9 cellular contexts compared by ENCODE assay signal in the genomic region with DNA sequence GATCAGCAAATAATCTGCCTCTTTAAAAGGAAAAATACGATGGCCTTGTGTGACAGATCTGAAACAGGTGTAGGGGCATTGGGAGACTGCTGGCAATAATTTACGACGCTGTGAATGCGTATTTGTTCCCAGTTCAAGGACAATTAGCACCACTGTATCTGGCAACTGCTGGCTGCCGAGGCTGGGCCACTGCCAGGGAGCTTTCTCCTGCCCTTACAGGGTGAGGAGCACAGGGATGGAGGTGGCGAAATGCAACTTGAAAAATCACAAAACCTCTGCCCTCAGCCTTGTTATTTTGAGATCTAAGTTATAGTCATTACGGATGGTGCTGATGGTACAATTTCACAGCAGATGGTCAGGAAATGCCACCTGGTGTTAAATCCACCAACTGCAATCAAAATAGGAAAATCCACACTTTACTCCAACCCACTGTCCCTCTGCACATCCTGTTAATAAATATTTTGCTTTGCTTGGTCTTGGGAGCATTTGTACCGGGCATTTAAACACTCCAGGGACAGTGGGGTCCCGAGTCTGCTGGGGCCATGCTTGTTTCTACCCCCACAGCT. TPM values are rescaled to one million over a fixed set of nuclear protein-coding genes. Genes with fewer than 3 reads are reported as not detected.
DNase-seq lines count a peak whose midpoint lies in the region; ATAC-seq and TF ChIP-seq lines count a peak whose summit lies in the region.
"Had no signal": no experiment of that assay in that cellular context is flagged by ENCODE, and none has a peak within 500 bp of the region (broad histone marks: within the 10 kb centered on the region; RNA-seq: fewer than 3 reads in every experiment).

No MANE protein-coding gene starts in this region.

- H2AK5ac ChIP-seq in IMR-90 (ENCODE audit: low read depth, low read length): no peak overlapping the region

- no peak overlapping the region for H3K4ac ChIP-seq in IMR-90 (ENCODE audit: low read depth, low read length)

- H4K20me1 ChIP-seq in IMR-90 (ENCODE audit: insufficient read depth, low read length): no peaks in the 10 kb centered on the region

- ATAC-seq in IMR-90 (ENCODE audit: low read depth) (peak; percentile 30; the same call in 1 of the 2 replicates), Panc1 (peak; percentile 69; the same call in 1 of the 2 replicates), foreskin keratinocyte (no peak)

- peak; percentile 34 for TF ChIP-seq RAD21 in IMR-90 (IDR thresholded peaks at IDR 0.05; ENCODE audit: low read length)

- BruUV-seq in IMR-90 (replicated peaks; lab: Mats Ljungman, UMichigan): no TSS peak
- BruUV-seq in Panc1 (replicated peaks; lab: Mats Ljungman, UMichigan): no TSS peak

- H3K18ac ChIP-seq in IMR-90 (ENCODE audit: low read depth, low read length): no peak overlapping the region

- H3K4me1 ChIP-seq in IMR-90 (ENCODE audit: control insufficient read depth, insufficient read depth, low read length) (peaks cover 9% of the 10 kb centered on the region; the same call in 1 of the 2 replicates), Panc1 (ENCODE audit: control insufficient read depth, insufficient read depth, low read length) (no peaks in the 10 kb centered on the region), foreskin keratinocyte (no peaks in the 10 kb centered on the region), skeletal muscle satellite cell (ENCODE audit: control insufficient read depth, insufficient read depth, low read length) (peaks cover 7% of the 10 kb centered on the region)

- H3K9ac ChIP-seq in IMR-90 (ENCODE audit: low read depth, low read length) (no peak overlapping the region), skeletal muscle satellite cell (ENCODE audit: low read depth, low read length) (no peak overlapping the region)

- DNase-seq in IMR-90 (no peak), Panc1 (ENCODE audit: low read depth, low spot score) (no peak), foreskin keratinocyte (no peak), coronary artery (ENCODE audit: low spot score) (no peak), T-helper 2 cell (no peak)
- DNase-seq in activated naive CD4-positive, alpha-beta T cell treated with anti-CD3 and anti-CD28 coated beads, Interleukin-2, amount 50 U/mL, for 16 hours: no peak
- no peak for DNase-seq in stimulated activated CD4-positive, alpha-beta T cell treated with anti-CD3 and anti-CD28 coated beads, Interleukin-4, amount 100 ng/mL, for 24 hours
- DNase-seq: activated B cell treated with CpG ODN at 0.5 μM for 24 hours had no signal

- TF ChIP-seq POLR2A in IMR-90 (IDR thresholded peaks at IDR 0.05; ENCODE audit: low read depth, low read length): no peak

- H3K9me3 ChIP-seq in IMR-90 (ENCODE audit: control insufficient read depth, insufficient read depth, low read length): no peaks in the 10 kb centered on the region
- no peaks in the 10 kb centered on the region for H3K9me3 ChIP-seq in Panc1 (ENCODE audit: control insufficient read depth, insufficient read depth, low read depth, low read length)
- H3K9me3 ChIP-seq in skeletal muscle satellite cell (replicated peaks; ENCODE audit: low read length): no peaks in the 10 kb centered on the region

- H3K4me3 ChIP-seq in IMR-90 (ENCODE audit: insufficient read depth, low read depth, low read length): no peak overlapping the region
- no peak overlapping the region for H3K4me3 ChIP-seq in Panc1 (ENCODE audit: low read depth in 2 of 2, low read length in 2 of 2)
- no peak overlapping the region for H3K4me3 ChIP-seq in skeletal muscle satellite cell (ENCODE audit: low read length)
- H3K4me3 ChIP-seq in coronary artery: no peak overlapping the region

- in situ Hi-C loops in IMR-90 (cut with MboI; ENCODE audit: low sequenced_read_pairs): no loop called here
- in situ Hi-C loops in Panc1 (cut with HindIII; ENCODE audit: low pct_unique_long_range_greater_than_20kb, low sequenced_read_pairs): no loop called here

- H3K4me2 ChIP-seq in IMR-90 (ENCODE audit: low read depth, low read length): no peak overlapping the region
- peak overlapping the region; percentile 3 for H3K4me2 ChIP-seq in skeletal muscle satellite cell (ENCODE audit: low read length)

- no peak overlapping the region for H3K27ac ChIP-seq in IMR-90 (ENCODE audit: insufficient read depth, low read length)
- no peak overlapping the region for H3K27ac ChIP-seq in Panc1 (ENCODE audit: low read length)
- H3K27ac ChIP-seq in foreskin keratinocyte: no peak overlapping the region
- H3K27ac ChIP-seq in coronary artery: no peak overlapping the region

- H3K27me3 ChIP-seq in IMR-90 (ENCODE audit: control insufficient read depth, insufficient read depth, low read length): no peaks in the 10 kb centered on the region
- no peaks in the 10 kb centered on the region for H3K27me3 ChIP-seq in Panc1 (ENCODE audit: control insufficient read depth, insufficient read depth, low read length)
- no peaks in the 10 kb centered on the region for H3K27me3 ChIP-seq in foreskin keratinocyte
- no peaks in the 10 kb centered on the region for H3K27me3 ChIP-seq in skeletal muscle satellite cell (ENCODE audit: control insufficient read depth, insufficient read depth, low read length)

- H3K36me3 ChIP-seq in IMR-90 (ENCODE audit: control insufficient read depth, insufficient read depth, low read length) (no peaks in the 10 kb centered on the region), Panc1 (ENCODE audit: control insufficient read depth, insufficient read depth, low read length) (no peaks in the 10 kb centered on the region), skeletal muscle satellite cell (ENCODE audit: insufficient read depth, low read length) (no peaks in the 10 kb centered on the region)

- H4K5ac ChIP-seq in IMR-90 (ENCODE audit: low read depth, low read length): no peak overlapping the region

- H4K91ac ChIP-seq in IMR-90 (ENCODE audit: insufficient read depth, low read depth, low read length): no peak overlapping the region

- no peaks in the 10 kb centered on the region; the same call in 1 of the 2 replicates for H3K9me1 ChIP-seq in IMR-90 (ENCODE audit: insufficient read depth, low read length)

- POLR2A ChIA-PET in IMR-90 (lab: Charles Lee; ENCODE audit: unreplicated experiment) (no interaction called here), Panc1 (lab: Charles Lee) (no interaction called here)

- no peak overlapping the region for H2BK120ac ChIP-seq in IMR-90 (ENCODE audit: low read depth, low read length)

- H2AFZ ChIP-seq in IMR-90 (replicated peaks; ENCODE audit: low read length, poor library complexity): no peak overlapping the region

- H2BK20ac ChIP-seq in IMR-90 (ENCODE audit: low read depth, low read length): no peak overlapping the region

- H4K8ac ChIP-seq in IMR-90 (ENCODE audit: low read depth in 2 of 2, low read length in 2 of 2): no peak overlapping the region

- no peak overlapping the region for H3K14ac ChIP-seq in IMR-90 (replicated peaks; ENCODE audit: low read depth, low read length)

- intact Hi-C loops in IMR-90 (cut with micrococcal nuclease) (no loop called here), Panc1 (cut with micrococcal nuclease; ENCODE audit: unreplicated experiment) (loop anchor here (2.0 kb wide), 1 partner anchor 1147 kb away; no protein-coding TSS in a partner anchor)

- WGBS in IMR-90 (ENCODE audit: extremely low coverage in 2 of 2, insufficient read length in 1 of 2), 2 experiments: 63% methylated on average over 1 of the region's 9 CpGs; no CpG with 5 or more reads in 1 of the 2 experiments

- no peak overlapping the region for H2AK9ac ChIP-seq in IMR-90 (replicated peaks; ENCODE audit: low read depth, low read length, poor library complexity)

- dilution Hi-C loops in IMR-90 (cut with HindIII; ENCODE audit: low sequenced_read_pairs, unreplicated experiment): no loop called here

- CTCF ChIA-PET in IMR-90 (lab: Yijun Ruan, JAX) (no interaction called here), Panc1 (lab: Charles Lee) (no interaction called here)

- no peak overlapping the region for H2BK5ac ChIP-seq in IMR-90 (ENCODE audit: low read depth, low read length, poor library complexity, severe bottlenecking)

- H3K23ac ChIP-seq in IMR-90 (ENCODE audit: low read depth, low read length): no peak overlapping the region

- H3K56ac ChIP-seq in IMR-90 (ENCODE audit: extremely low read depth, insufficient read depth, low read length): no peak overlapping the region

- TF ChIP-seq CTCF in IMR-90 (conservative IDR thresholded peaks at IDR 0.05; ENCODE audit: low read depth, low read length) (peak; percentile 40), Panc1 (IDR thresholded peaks at IDR 0.05) (peak; percentile 57), foreskin keratinocyte (conservative IDR thresholded peaks at IDR 0.05) (peak; percentile 53), coronary artery (IDR thresholded peaks at IDR 0.05) (no peak)

- H3K79me1 ChIP-seq in IMR-90 (ENCODE audit: low read depth in 1 of 2, low read length in 2 of 2): no peaks in the 10 kb centered on the region

- no peak overlapping the region for H2BK15ac ChIP-seq in IMR-90 (ENCODE audit: low read depth, low read length)

TF ChIP-seq in IMR-90, 13 proteins besides CTCF, POLR2A, EP300 and RAD21:
- TF ChIP-seq CEBPB (IDR thresholded peaks at IDR 0.05; ENCODE audit: low read depth, low read length) (no peak), BHLHE40 (IDR thresholded peaks at IDR 0.05; ENCODE audit: low read depth, low read length) (no peak), MXI1 (IDR thresholded peaks at IDR 0.05; ENCODE audit: borderline replicate concordance, low read depth, low read length) (no peak), MAZ (IDR thresholded peaks at IDR 0.05; ENCODE audit: borderline replicate concordance, low read depth, low read length) (no peak), SMC3 (IDR thresholded peaks at IDR 0.05; ENCODE audit: low read depth, low read length) (peak; percentile 36; the same call in 1 of the 2 replicates)
TF ChIP-seq in IMR-90: peak in this region for 1.

RNA-seq across cellular contexts. Expression of a gene that starts 6.4 kb away (rescaled TPM):
- total RNA-seq in IMR-90 (2012; rRNA removed): under 0.01 TPM in 2 replicates
- polyA plus RNA-seq in IMR-90 (2012; rRNA removed): 0.07 TPM in 2 replicates
- 0.02 and 0.03 TPM in 2 replicates for polyA plus RNA-seq in IMR-90 (2012; cell fraction: cytosol; rRNA removed)
- polyA plus RNA-seq in IMR-90 (2012; cell fraction: nucleus; rRNA removed; ENCODE audit: low replicate concordance): 0.05 and 0.42 TPM in 2 replicates
- 0.85 TPM for total RNA-seq in Panc1 (2021; ENCODE audit: unreplicated experiment)
- 0.30 TPM for polyA plus RNA-seq in Panc1 (2012; ENCODE audit: insufficient read length)
- total RNA-seq in foreskin keratinocyte: 0.24 and 0.28 TPM in 2 replicates
- 0.08 and 0.09 TPM in 2 replicates for polyA plus RNA-seq in foreskin keratinocyte
- total RNA-seq in skeletal muscle satellite cell (2012; rRNA removed): 0.22 and 0.25 TPM in 2 replicates

RNA-seq across cellular contexts. Expression of a gene that starts 20.9 kb away (rescaled TPM):
- 37.2 and 47.1 TPM in 2 replicates for total RNA-seq in IMR-90 (2012; rRNA removed)
- 42.6 and 43.7 TPM in 2 replicates for polyA plus RNA-seq in IMR-90 (2012; rRNA removed)
- 45.5 and 55.1 TPM in 2 replicates for polyA plus RNA-seq in IMR-90 (2012; cell fraction: cytosol; rRNA removed)
- polyA plus RNA-seq in IMR-90 (2012; cell fraction: nucleus; rRNA removed; ENCODE audit: low replicate concordance): 42.3 and 49.2 TPM in 2 replicates
- 69.1 TPM for total RNA-seq in Panc1 (2021; ENCODE audit: unreplicated experiment)
- 66.7 TPM for polyA plus RNA-seq in Panc1 (2012; ENCODE audit: insufficient read length)
- 56.7 and 63.0 TPM in 2 replicates for total RNA-seq in foreskin keratinocyte
- polyA plus RNA-seq in foreskin keratinocyte: 48.0 and 54.4 TPM in 2 replicates
- 24.6 and 34.9 TPM in 2 replicates for total RNA-seq in skeletal muscle satellite cell (2012; rRNA removed)
